In the genomic region with DNA sequence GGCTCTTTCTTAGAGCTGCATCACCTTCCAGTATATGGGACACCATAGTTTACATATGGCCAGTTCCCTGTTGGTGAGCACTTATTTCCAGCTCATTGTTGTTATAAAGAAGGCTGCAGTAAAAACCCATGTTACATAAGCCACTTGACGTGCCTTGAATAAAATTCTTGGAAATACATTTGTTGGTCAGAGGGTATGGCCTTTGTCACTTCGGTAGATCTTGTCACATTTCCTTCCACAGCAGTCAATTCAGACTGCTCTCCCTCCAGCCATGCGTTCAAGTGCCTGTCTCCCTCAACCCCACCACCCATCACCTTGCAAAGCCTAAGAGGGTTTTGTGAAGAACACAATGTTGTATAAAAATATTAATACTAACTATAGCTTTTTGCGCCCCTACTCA, we compare ENCODE assay signal across 19 cellular contexts.
"Had no signal": no experiment of that assay in that cellular context is flagged by ENCODE, and none has a peak within 500 bp of the region (broad histone marks: within the 10 kb centered on the region; RNA-seq: fewer than 3 reads in every experiment).

No MANE protein-coding gene starts in this region.

- H3K27me3 Mint-ChIP-seq: activated CD4-positive, alpha-beta T cell treated with anti-CD3 and anti-CD28 coated beads, Interleukin-2, amount 10 ng/mL, durations not matched to agents 24 days and 14 days; activated naive CD8-positive, alpha-beta T cell; activated T-helper 17 cell treated with anti-CD3 and anti-CD28 coated beads, Interleukin-2, amount 50 U/mL, for 72 hours; naive B cell had no signal

- H3K36me3 ChIP-seq: breast epithelium, ovary, right atrium auricular region had no signal

- H3K4me3 ChIP-seq: breast epithelium, coronary artery, lung, ovary, psoas muscle, right atrium auricular region had no signal

- FAIRE-seq: endometrium, kidney had no signal

- H3K27ac Mint-ChIP-seq: activated CD8-positive, alpha-beta T cell treated with anti-CD3 and anti-CD28 coated beads, Interleukin-2, amount 10 ng/mL, durations not matched to agents 7 days and 5 days; activated naive CD8-positive, alpha-beta T cell had no signal

- H3K4me1 ChIP-seq: breast epithelium, psoas muscle, right atrium auricular region had no signal

- H3K36me3 Mint-ChIP-seq: activated naive CD8-positive, alpha-beta T cell had no signal

- ATAC-seq: activated CD8-positive, alpha-beta T cell treated with anti-CD3 and anti-CD28 coated beads, Interleukin-2, amount 10 ng/mL, durations not matched to agents 7 days and 5 days; psoas muscle had no signal

- H3K4me3 Mint-ChIP-seq: activated CD4-positive, alpha-beta T cell treated with anti-CD3 and anti-CD28 coated beads, Interleukin-2, amount 10 ng/mL, durations not matched to agents 24 days and 14 days; activated CD8-positive, alpha-beta T cell treated with anti-CD3 and anti-CD28 coated beads, Interleukin-2, amount 10 ng/mL, durations not matched to agents 7 days and 5 days; activated naive CD8-positive, alpha-beta T cell; naive B cell had no signal

- H3K27me3 ChIP-seq: breast epithelium, ovary, right atrium auricular region had no signal

- DNase-seq: activated CD4-positive, alpha-beta T cell treated with anti-CD3 and anti-CD28 coated beads, Interleukin-2, amount 10 ng/mL, durations not matched to agents 24 days and 14 days; activated CD8-positive, alpha-beta T cell treated with anti-CD3 and anti-CD28 coated beads, Interleukin-2, amount 10 ng/mL, durations not matched to agents 7 days and 5 days; amniotic stem cell; erythroblast; foreskin fibroblast; kidney; naive B cell; ovary; psoas muscle; stimulated activated CD4-positive, alpha-beta T cell treated with anti-CD3 and anti-CD28 coated beads, Interleukin-12 subunit alpha, Interleukin-12 subunit beta, amount 100 ng/mL, for 4 hours; stimulated activated CD4-positive, alpha-beta T cell treated with anti-CD3 and anti-CD28 coated beads, Interleukin-4, amount 100 ng/mL, for 4 hours had no signal

- H3K9me3 ChIP-seq: breast epithelium, ovary, psoas muscle, right atrium auricular region had no signal

- H3K27ac ChIP-seq: breast epithelium, coronary artery, ovary, psoas muscle, right atrium auricular region, VCaP had no signal

- H3K9me3 Mint-ChIP-seq: activated T-helper 17 cell treated with anti-CD3 and anti-CD28 coated beads, Interleukin-2, amount 50 U/mL, for 72 hours had no signal
